ENCODE assay signal across 1 cellular context in genomic region chr15:32029862-32030781, GRCh38.
A peak's percentile ranks its signal among the peaks of the same experiment; 100 is the strongest.
TF ChIP-seq lines count a peak whose summit lies in the region.

TSS of gene CHRNA7 (plus strand) at chr15:32030515. CDS start at chr15:32030595, 80 bp downstream.

TF ChIP-seq in WTC11, 78 proteins besides CTCF, POLR2A, EP300 and RAD21 (continued from another document):
- no peak for TF ChIP-seq FOXP4 (CRISPR knock-in tag; IDR thresholded peaks at IDR 0.05)
- TF ChIP-seq JUN (CRISPR knock-in tag; IDR thresholded peaks at IDR 0.05): peak; percentile 53; the same call in 1 of the 2 replicates
- TF ChIP-seq ZNF416 (CRISPR knock-in tag; IDR thresholded peaks at IDR 0.05): no peak
- TF ChIP-seq E2F5 (CRISPR knock-in tag; IDR thresholded peaks at IDR 0.05): no peak
- no peak for TF ChIP-seq OVOL2 (CRISPR knock-in tag; IDR thresholded peaks at IDR 0.05; ENCODE audit: borderline replicate concordance)
- TF ChIP-seq MAX (CRISPR knock-in tag; IDR thresholded peaks at IDR 0.05): peak; percentile 21
- no peak for TF ChIP-seq ATF1 (CRISPR knock-in tag; IDR thresholded peaks at IDR 0.05)
- TF ChIP-seq MLX (CRISPR knock-in tag; IDR thresholded peaks at IDR 0.05): no peak
- TF ChIP-seq MYBL2 (CRISPR knock-in tag; IDR thresholded peaks at IDR 0.05): peak; percentile 57; the same call in 1 of the 2 replicates
- no peak for TF ChIP-seq RORB (CRISPR knock-in tag; IDR thresholded peaks at IDR 0.05)
- TF ChIP-seq ESRRA (CRISPR knock-in tag; IDR thresholded peaks at IDR 0.05; ENCODE audit: borderline replicate concordance): no peak
- TF ChIP-seq FOXK1 (CRISPR knock-in tag; IDR thresholded peaks at IDR 0.05): no peak
- TF ChIP-seq TP53 (CRISPR knock-in tag; IDR thresholded peaks at IDR 0.05): no peak
- no peak for TF ChIP-seq IRF2 (CRISPR knock-in tag; IDR thresholded peaks at IDR 0.05; ENCODE audit: borderline replicate concordance, low read depth)
- peak; percentile 56 for TF ChIP-seq USF2 (CRISPR knock-in tag; IDR thresholded peaks at IDR 0.05)
- TF ChIP-seq ZNF263 (CRISPR knock-in tag; IDR thresholded peaks at IDR 0.05; ENCODE audit: low read depth): no peak
- no peak for TF ChIP-seq NFATC4 (CRISPR knock-in tag; IDR thresholded peaks at IDR 0.05)
